Comparison of ENCODE assay signal across 2 cellular contexts in genomic region chr5:151534345-151534744, GRCh38.
TF ChIP-seq lines count a peak whose summit lies in the region.

No MANE protein-coding gene starts in this region.

TF ChIP-seq in IMR-90, 13 proteins besides CTCF, POLR2A, EP300 and RAD21:
- TF ChIP-seq NFE2L2 (IDR thresholded peaks at IDR 0.05; ENCODE audit: low read depth, low read length) (no peak), USF2 (IDR thresholded peaks at IDR 0.05; ENCODE audit: low read depth, low read length) (no peak), CHD1 (IDR thresholded peaks at IDR 0.05; ENCODE audit: low read depth, low read length) (no peak), RFX5 (IDR thresholded peaks at IDR 0.05; ENCODE audit: low read depth, low read length) (no peak), FOS (IDR thresholded peaks at IDR 0.05; ENCODE audit: low read depth, low read length) (no peak), MAFK (IDR thresholded peaks at IDR 0.05; ENCODE audit: low read depth, low read length) (no peak), BHLHE40 (IDR thresholded peaks at IDR 0.05; ENCODE audit: low read depth, low read length) (no peak), ELK1 (IDR thresholded peaks at IDR 0.05; ENCODE audit: borderline replicate concordance, low read depth, low read length) (no peak), MAZ (IDR thresholded peaks at IDR 0.05; ENCODE audit: borderline replicate concordance, low read depth, low read length) (no peak)

TF ChIP-seq in K562, 482 proteins besides CTCF, POLR2A, EP300 and RAD21:
- TF ChIP-seq RFX1 (IDR thresholded peaks at IDR 0.05) (peak; percentile 31), NONO (IDR thresholded peaks at IDR 0.05; ENCODE audit: low read depth in 2 of 2, low read length in 1 of 2) (no peak)
